In genomic region chr6:30763618-30764489, GRCh38 we compare ENCODE assay signal across 8 cellular contexts. TPM values are rescaled to one million over a fixed set of nuclear protein-coding genes. Genes with fewer than 3 reads are reported as not detected.
DNase-seq lines count a peak whose midpoint lies in the region; ATAC-seq lines count a peak whose summit lies in the region.

No MANE protein-coding gene starts in this region.

- in situ Hi-C loops in Caki2 (cut with HindIII; ENCODE audit: low pct_unique_long_range_greater_than_20kb, low sequenced_read_pairs): no loop called here

- peak; percentile 45 for ATAC-seq in HG03108 (IDR thresholded peaks at IDR 0.05; ENCODE audit: unreplicated experiment)

- H3K9me3 Mint-ChIP-seq in activated naive CD4-positive, alpha-beta T cell treated with anti-CD3 and anti-CD28 coated beads, Interleukin-2, amount 50 U/mL, for 24 hours: no peaks in the 10 kb centered on the region

- no peaks in the 10 kb centered on the region for H3K27me3 Mint-ChIP-seq in activated naive CD4-positive, alpha-beta T cell treated with anti-CD3 and anti-CD28 coated beads, Interleukin-2, amount 50 U/mL, for 24 hours

- no peaks in the 10 kb centered on the region for H3K36me3 Mint-ChIP-seq in activated naive CD4-positive, alpha-beta T cell treated with anti-CD3 and anti-CD28 coated beads, Interleukin-2, amount 50 U/mL, for 24 hours

- DNase-seq in Caki2 (ENCODE audit: low read depth): peak; percentile 90
- peak; percentile 95 for DNase-seq in kidney glomerular epithelial cell (lab: John Stamatoyannopoulos, UW)
- DNase-seq in amygdala (lab: John Stamatoyannopoulos, UW): no peak
- no peak for DNase-seq in HCEC 1CT
- DNase-seq in hypothalamus (lab: John Stamatoyannopoulos, UW): no peak
- no peak for DNase-seq in stimulated activated CD4-positive, alpha-beta T cell treated with anti-CD3 and anti-CD28 coated beads, Interleukin-15, amount 100 ng/mL, for 24 hours

- peak overlapping the region; percentile 78 for H3K27ac Mint-ChIP-seq in activated naive CD4-positive, alpha-beta T cell treated with anti-CD3 and anti-CD28 coated beads, Interleukin-2, amount 50 U/mL, for 24 hours

- H3K4me1 Mint-ChIP-seq in activated naive CD4-positive, alpha-beta T cell treated with anti-CD3 and anti-CD28 coated beads, Interleukin-2, amount 50 U/mL, for 24 hours: peaks cover 49% of the 10 kb centered on the region

- H3K4me3 Mint-ChIP-seq in activated naive CD4-positive, alpha-beta T cell treated with anti-CD3 and anti-CD28 coated beads, Interleukin-2, amount 50 U/mL, for 24 hours: peak overlapping the region; percentile 28

RNA-seq across cellular contexts. Expression of gene IER3, which starts 19.5 kb away (rescaled TPM):
- 124 and 148 TPM in 2 replicates for total RNA-seq in Caki2 (2014; rRNA removed; shearing (Covaris generic); ENCODE audit: low replicate concordance)

RNA-seq across cellular contexts. Expression of gene FLOT1, which starts 21.4 kb away (rescaled TPM):
- total RNA-seq in Caki2 (2014; rRNA removed; shearing (Covaris generic); ENCODE audit: low replicate concordance): 352 and 441 TPM in 2 replicates

RNA-seq across cellular contexts. Expression of gene TUBB, which starts 43.7 kb away (rescaled TPM):
- 538 and 624 TPM in 2 replicates for total RNA-seq in Caki2 (2014; rRNA removed; shearing (Covaris generic); ENCODE audit: low replicate concordance)

RNA-seq across cellular contexts. Expression of gene MDC1, which starts 46.8 kb away (rescaled TPM):
- total RNA-seq in Caki2 (2014; rRNA removed; shearing (Covaris generic); ENCODE audit: low replicate concordance): 3.3 and 6.7 TPM in 2 replicates

Comparison
In these comparisons a context has a peak if more than half of its experiments do, and no peak if none do; other contexts are left out.
1. DNase-seq: peak in Caki2 (single experiment) and kidney glomerular epithelial cell (single experiment); none in amygdala (0 of 56), HCEC 1CT (single experiment), hypothalamus (0 of 51) and stimulated activated CD4-positive, alpha-beta T cell treated with anti-CD3 and anti-CD28 coated beads, Interleukin-15, amount 100 ng/mL, for 24 hours (single experiment).